Comparison of ENCODE assay signal across 22 cellular contexts in genomic region chr20:43857932-43858331, GRCh38.
"Had no signal": no experiment of that assay in that cellular context is flagged by ENCODE, and none has a peak within 500 bp of the region (broad histone marks: within the 10 kb centered on the region; RNA-seq: fewer than 3 reads in every experiment).

No MANE protein-coding gene starts in this region.

- H3K27me3 ChIP-seq: esophagus muscularis mucosa, gastrocnemius medialis, left lung had no signal

- H3K36me3 ChIP-seq: esophagus muscularis mucosa, gastrocnemius medialis, heart right ventricle, left lung, lower lobe of right lung had no signal

- H3K27ac ChIP-seq: coronary artery, dorsolateral prefrontal cortex, esophagus muscularis mucosa, foreskin keratinocyte, gastrocnemius medialis, heart right ventricle, left lung, lower lobe of right lung had no signal

- DNase-seq: dermis blood vessel endothelial cell; dorsolateral prefrontal cortex; effector CD4-positive, alpha-beta T cell; effector memory CD4-positive, alpha-beta T cell; foreskin keratinocyte; gastrocnemius medialis; glutamatergic neuron; head of caudate nucleus; heart right ventricle; hippocampal formation; left cardiac atrium; left lung; left ventricle myocardium superior; lower lobe of right lung; mesenchymal stem cell; mucosa of descending colon; naive B cell had no signal

- ATAC-seq: foreskin keratinocyte, gastrocnemius medialis, heart right ventricle, left cardiac atrium, left lung, left ventricle myocardium superior, lower lobe of right lung, mucosa of descending colon had no signal

- FAIRE-seq: colon, islet of Langerhans, keratinocyte had no signal

- H3K4me3 ChIP-seq: coronary artery, dorsolateral prefrontal cortex, esophagus muscularis mucosa, gastrocnemius medialis, heart right ventricle, left lung, lower lobe of right lung, mucosa of descending colon had no signal

- H3K4me1 ChIP-seq: foreskin keratinocyte, gastrocnemius medialis, heart right ventricle, left lung, lower lobe of right lung had no signal

- H3K9me3 ChIP-seq: esophagus muscularis mucosa, gastrocnemius medialis, heart right ventricle, left lung, lower lobe of right lung, mucosa of descending colon had no signal
